Comparison of ENCODE assay signal across 8 cellular contexts in genomic region chr1:183318433-183318832, GRCh38.
DNase-seq lines count a peak whose midpoint lies in the region; ATAC-seq and TF ChIP-seq lines count a peak whose summit lies in the region.

No MANE protein-coding gene starts in this region.

- H3K27me3 ChIP-seq in ACC112 (ENCODE audit: insufficient read depth, low read length), result no peaks in the 10 kb centered on the region
- H3K27me3 ChIP-seq in CD8-positive, alpha-beta memory T cell (ENCODE audit: insufficient read depth, low read length, poor library complexity, severe bottlenecking), result no peaks in the 10 kb centered on the region

- H3K4me3 ChIP-seq in ACC112 (ENCODE audit: low read depth, low read length), result no peak overlapping the region
- no peak overlapping the region for H3K4me3 ChIP-seq in CD8-positive, alpha-beta memory T cell (ENCODE audit: low read length)

- peak overlapping the region; percentile 99 for H3K27ac Mint-ChIP-seq in endothelial cell (ENCODE audit: unreplicated experiment)
- no peak overlapping the region for H3K27ac Mint-ChIP-seq in CD8-positive, alpha-beta memory T cell

- H3K79me2 ChIP-seq in ACC112 (ENCODE audit: control insufficient read depth, insufficient read depth, low read length, unreplicated experiment), result no peaks in the 10 kb centered on the region

- no peak for TF ChIP-seq CTCF in endothelial cell (IDR thresholded peaks at IDR 0.05; ENCODE audit: unreplicated experiment)

- DNase-seq in NCI-H69 (lab: John Stamatoyannopoulos, UW) (peak; percentile 52), endothelial cell (ENCODE audit: low spot score) (peak; percentile 66), midbrain (lab: John Stamatoyannopoulos, UW) (peak; percentile 22), NCI-H2029 treated with DMSO at 0.1 percent for 48 hours (lab: John Stamatoyannopoulos, UW) (no peak)
- no peak for DNase-seq in CD8-positive, alpha-beta memory T cell

- peaks cover 25% of the 10 kb centered on the region for H3K4me1 Mint-ChIP-seq in endothelial cell (ENCODE audit: unreplicated experiment)
- H3K4me1 Mint-ChIP-seq in CD8-positive, alpha-beta memory T cell, result no peaks in the 10 kb centered on the region

- no peaks in the 10 kb centered on the region for H3K36me3 ChIP-seq in ACC112 (ENCODE audit: insufficient read depth, low read length)
- H3K36me3 ChIP-seq in CD8-positive, alpha-beta memory T cell (ENCODE audit: insufficient read depth, low read length), result no peaks in the 10 kb centered on the region

- peak; percentile 65 for ATAC-seq in GM21390 (IDR thresholded peaks at IDR 0.05; ENCODE audit: unreplicated experiment)
- ATAC-seq in HG03135 (IDR thresholded peaks at IDR 0.05; ENCODE audit: unreplicated experiment), result no peak

- H3K9me3 ChIP-seq in CD8-positive, alpha-beta memory T cell (ENCODE audit: low read length), result no peaks in the 10 kb centered on the region

- no peaks in the 10 kb centered on the region for H3K36me3 Mint-ChIP-seq in endothelial cell (ENCODE audit: low read depth, unreplicated experiment)
- H3K36me3 Mint-ChIP-seq in CD8-positive, alpha-beta memory T cell, result no peaks in the 10 kb centered on the region

- POLR2A ChIA-PET in CD8-positive, alpha-beta memory T cell (lab: Charles Lee), result no interaction called here

- CTCF ChIA-PET in CD8-positive, alpha-beta memory T cell (lab: Charles Lee), result no interaction called here

- no peak overlapping the region for H3K4me3 Mint-ChIP-seq in endothelial cell (ENCODE audit: unreplicated experiment)
- H3K4me3 Mint-ChIP-seq in CD8-positive, alpha-beta memory T cell, result no peak overlapping the region

- H3K4me1 ChIP-seq in ACC112 (ENCODE audit: control insufficient read depth, insufficient read depth, low read length, unreplicated experiment), result peaks cover 10% of the 10 kb centered on the region
- H3K4me1 ChIP-seq in CD8-positive, alpha-beta memory T cell (ENCODE audit: insufficient read depth, low read length), result no peaks in the 10 kb centered on the region

- peaks cover 5% of the 10 kb centered on the region for H3K27me3 Mint-ChIP-seq in endothelial cell (ENCODE audit: unreplicated experiment)
- H3K27me3 Mint-ChIP-seq in CD8-positive, alpha-beta memory T cell, result peaks cover 13 to 36% of the 10 kb centered on the region in 2 donors

- H3K9me3 Mint-ChIP-seq in endothelial cell (ENCODE audit: unreplicated experiment), result no peaks in the 10 kb centered on the region
- H3K9me3 Mint-ChIP-seq in CD8-positive, alpha-beta memory T cell, result no peaks in the 10 kb centered on the region

- peak overlapping the region; percentile 40 for H2AFZ ChIP-seq in ACC112 (ENCODE audit: low read length, unreplicated experiment)

- no peak overlapping the region for H3K27ac ChIP-seq in ACC112 (ENCODE audit: low read depth, low read length)
- H3K27ac ChIP-seq in CD8-positive, alpha-beta memory T cell (ENCODE audit: low read depth, low read length), result no peak overlapping the region

Comparison
In these comparisons a context has a peak if more than half of its experiments do, and no peak if none do; other contexts are left out.
1. DNase-seq: peak in NCI-H69 (single experiment), endothelial cell (single experiment) and midbrain (single experiment); none in CD8-positive, alpha-beta memory T cell (0 of 5) and NCI-H2029 treated with DMSO at 0.1 percent for 48 hours (single experiment).